In genomic region chr9:18208166-18209059, GRCh38 we compare ENCODE assay signal across 8 cellular contexts.
DNase-seq lines count a peak whose midpoint lies in the region; ATAC-seq and TF ChIP-seq lines count a peak whose summit lies in the region.

No MANE protein-coding gene starts in this region.

- H4K8ac ChIP-seq in H9 (replicated peaks; ENCODE audit: insufficient read length, low read depth, low read length): no peak overlapping the region

- H2BK5ac ChIP-seq in H9 (ENCODE audit: insufficient read length, low read length): no peak overlapping the region

- intact Hi-C loops in left cardiac atrium (cut with DNase I): loop anchor here (2.0 to 10.0 kb wide), 2 partner anchors 54 to 398 kb away; no protein-coding TSS in a partner anchor
- intact Hi-C loops in testis (cut with DNase I; ENCODE audit: low total_unique reads): loop anchor here (10.0 kb wide), 1 partner anchor 394 kb away; no protein-coding TSS in a partner anchor

- H3K14ac ChIP-seq in H9 (ENCODE audit: insufficient read depth, low read length): no peak overlapping the region

- H3K23ac ChIP-seq in H9 (ENCODE audit: insufficient read length, low read depth, low read length): no peak overlapping the region

- H3T11ph ChIP-seq in H9 (ENCODE audit: low read length): no peak overlapping the region

- H3K4me1 ChIP-seq in H9 (ENCODE audit: insufficient read depth, low read length): no peaks in the 10 kb centered on the region
- no peaks in the 10 kb centered on the region for H3K4me1 ChIP-seq in testis

- no peaks in the 10 kb centered on the region for H3K9me3 Mint-ChIP-seq in H9

- H2BK20ac ChIP-seq in H9 (ENCODE audit: low read depth, low read length, poor library complexity, severe bottlenecking): no peak overlapping the region

- peaks cover 4 to 10% of the 10 kb centered on the region in 2 experiments for H3K4me1 Mint-ChIP-seq in H9

- no peak overlapping the region for H2BK15ac ChIP-seq in H9 (ENCODE audit: low read depth, low read length)

- ATAC-seq in left cardiac atrium (peak; percentile 43 to 59), HG03432 (IDR thresholded peaks at IDR 0.05; ENCODE audit: unreplicated experiment) (no peak)

- peak; percentile 52 for DNase-seq in AG08395 (ENCODE audit: low spot score)
- DNase-seq in H9: peak; percentile 76
- peak; percentile 30 for DNase-seq in SKM-1 (lab: John Stamatoyannopoulos, UW; ENCODE audit: unreplicated experiment)
- DNase-seq in left cardiac atrium: peak; percentile 41
- peak; percentile 82 for DNase-seq in testis
- no peak for DNase-seq in activated T-cell treated with anti-CD3 and anti-CD28 coated beads, Interleukin-2, amount 50 U/mL, for 48 hours
- DNase-seq in stimulated activated CD4-positive, alpha-beta T cell treated with anti-CD3 and anti-CD28 coated beads, Interleukin-4, amount 100 ng/mL, for 4 hours: no peak

- WGBS in H9 (ENCODE audit: extremely low coverage, insufficient read length, low lambda C conversion rate): no CpG with 5 or more reads among the region's 3 CpGs
- WGBS in testis, 2 donors: 47 to 55% methylated on average over 3 of the region's 3 CpGs

- H3K27ac ChIP-seq in H9 (ENCODE audit: insufficient read length, low read depth, low read length): no peak overlapping the region
- H3K27ac ChIP-seq in testis: no peak overlapping the region

- H4K20me1 ChIP-seq in H9 (ENCODE audit: control insufficient read depth, insufficient read depth, insufficient read length): no peaks in the 10 kb centered on the region

- no peak overlapping the region for H4K91ac ChIP-seq in H9 (ENCODE audit: insufficient read length, low read depth, low read length)

- H4K5ac ChIP-seq in H9 (ENCODE audit: insufficient read length, low read depth, low read length): no peak overlapping the region

- H3K18ac ChIP-seq in H9 (ENCODE audit: insufficient read length, low read depth, low read length): no peak overlapping the region

- H3K56ac ChIP-seq in H9 (ENCODE audit: insufficient read length, low read depth, low read length): no peak overlapping the region

- TF ChIP-seq POLR2A in testis (IDR thresholded peaks at IDR 0.05): no peak

- H3K79me1 ChIP-seq in H9 (ENCODE audit: insufficient read depth, low read depth, low read length, poor library complexity, severe bottlenecking): no peaks in the 10 kb centered on the region

- no peak overlapping the region for H2AFZ ChIP-seq in H9 (ENCODE audit: low read length)

- no peaks in the 10 kb centered on the region for H3K36me3 ChIP-seq in testis (ENCODE audit: low read depth, missing control alignments)

- no peaks in the 10 kb centered on the region for H3K36me3 Mint-ChIP-seq in H9 (ENCODE audit: insufficient read depth in 1 of 3, low read depth in 3 of 3)

- H3K4me3 ChIP-seq in testis: no peak overlapping the region

- no peaks in the 10 kb centered on the region for H3K79me2 ChIP-seq in H9 (ENCODE audit: insufficient read depth, low read length)

- no peaks in the 10 kb centered on the region for H3K23me2 ChIP-seq in H9 (ENCODE audit: insufficient read length, low read depth, low read length, poor library complexity, severe bottlenecking)

- H2BK12ac ChIP-seq in H9 (ENCODE audit: insufficient read length, low read depth, low read length): no peak overlapping the region

- no peak overlapping the region for H3K27ac Mint-ChIP-seq in H9

- H3K27me3 ChIP-seq in H9 (ENCODE audit: insufficient read depth, low read length): no peaks in the 10 kb centered on the region
- no peaks in the 10 kb centered on the region for H3K27me3 ChIP-seq in testis

- no peak overlapping the region for H3K4me3 Mint-ChIP-seq in H9

- no peak overlapping the region for H3K9ac ChIP-seq in H9 (ENCODE audit: extremely low read depth, insufficient read length, low read length)

- H2AK5ac ChIP-seq in H9 (ENCODE audit: insufficient read length, low read length): no peak overlapping the region

- no peak overlapping the region for H3K4me2 ChIP-seq in H9 (ENCODE audit: insufficient read depth, insufficient read length, low read length)

- TF ChIP-seq CTCF in H9 (conservative IDR thresholded peaks at IDR 0.05) (peak; percentile 81), testis (IDR thresholded peaks at IDR 0.05) (peak; percentile 59 to 70 (median 63))

- H3K4ac ChIP-seq in H9 (ENCODE audit: low read depth, low read length): no peak overlapping the region

- H3K27me3 Mint-ChIP-seq in H9 (ENCODE audit: low read depth): no peaks in the 10 kb centered on the region

- no peak overlapping the region for H2BK120ac ChIP-seq in H9 (ENCODE audit: low read depth, low read length, poor library complexity, severe bottlenecking)

- H3K9me3 ChIP-seq in H9 (ENCODE audit: control insufficient read depth, low read depth, low read length) (no peaks in the 10 kb centered on the region), testis (no peaks in the 10 kb centered on the region)

Comparison
In these comparisons a context has a peak if more than half of its experiments do, and no peak if none do; other contexts are left out.
1. DNase-seq: peak in AG08395 (single experiment), H9 (single experiment), SKM-1 (single experiment), left cardiac atrium (single experiment) and testis (single experiment); none in activated T-cell treated with anti-CD3 and anti-CD28 coated beads, Interleukin-2, amount 50 U/mL, for 48 hours (0 of 2) and stimulated activated CD4-positive, alpha-beta T cell treated with anti-CD3 and anti-CD28 coated beads, Interleukin-4, amount 100 ng/mL, for 4 hours (0 of 2).